Comparison of ENCODE assay signal across 8 cellular contexts in the genomic region with DNA sequence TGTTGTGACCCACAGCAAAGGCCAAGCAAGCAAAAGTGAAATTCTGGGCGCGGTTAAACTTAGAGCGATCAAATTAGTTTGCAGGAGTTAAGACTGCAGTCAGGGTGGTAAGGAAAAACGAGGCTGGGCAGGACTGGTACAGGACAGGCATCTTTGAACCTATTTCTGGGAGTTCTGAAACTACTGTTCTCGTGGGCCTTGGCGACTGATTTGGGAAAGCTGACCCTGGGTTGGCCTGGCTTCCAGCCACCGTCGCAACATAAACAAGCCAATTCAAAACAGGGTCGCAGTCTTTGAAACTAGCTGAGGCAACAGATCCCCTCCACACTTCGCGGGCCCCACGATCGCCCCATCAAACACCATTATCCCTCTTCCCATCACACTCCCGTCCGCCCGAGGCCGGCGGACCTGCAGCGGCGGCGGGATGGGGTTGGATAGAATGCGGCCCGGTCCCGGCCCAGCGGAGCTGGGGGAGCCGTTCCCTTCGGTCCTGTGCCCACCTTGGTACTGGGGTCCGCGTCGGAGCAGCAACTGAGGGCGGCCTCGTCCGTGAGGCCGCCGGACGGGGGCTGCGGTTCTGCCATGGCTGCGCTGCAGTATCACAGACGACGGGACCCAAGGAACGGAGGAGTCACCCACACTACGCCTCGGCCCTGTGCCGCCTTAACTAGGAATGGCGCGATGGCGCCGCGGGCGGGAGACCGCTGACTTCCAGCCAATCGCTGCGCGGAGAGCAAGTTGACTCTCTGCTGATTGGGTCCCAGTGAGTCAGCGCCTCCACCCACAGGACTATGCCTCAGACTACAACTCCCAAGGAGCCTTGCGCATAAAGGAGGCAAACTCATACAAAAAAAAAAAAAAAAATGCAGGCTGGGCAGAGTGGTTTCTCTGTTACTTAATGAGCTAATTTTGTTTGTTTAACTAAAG. TPM values are rescaled to one million over a fixed set of nuclear protein-coding genes. Genes with fewer than 3 reads are reported as not detected.
A peak's percentile ranks its signal among the peaks of the same experiment; 100 is the strongest.
DNase-seq lines count a peak whose midpoint lies in the region; ATAC-seq and TF ChIP-seq lines count a peak whose summit lies in the region.

A gene (minus strand): TSS at position 675 of the 927 bp plus-strand sequence. CDS start 91 bp downstream, at position 584.

- H3K4me1 Mint-ChIP-seq in activated CD4-positive, alpha-beta T cell treated with anti-CD3 and anti-CD28 coated beads, Interleukin-2, amount 10 ng/mL, durations not matched to agents 24 days and 14 days, result peaks cover 41% of the 10 kb centered on the region

- TF ChIP-seq CTCF in BJ (IDR thresholded peaks at IDR 0.05; ENCODE audit: insufficient read depth, low read depth, low read length) (no peak), colonic mucosa (IDR thresholded peaks at IDR 0.05) (no peak)

- H3K9me3 ChIP-seq in colonic mucosa, result no peaks in the 10 kb centered on the region

- H3K9me3 Mint-ChIP-seq in activated CD4-positive, alpha-beta T cell treated with anti-CD3 and anti-CD28 coated beads, Interleukin-2, amount 10 ng/mL, durations not matched to agents 24 days and 14 days, result peaks cover 16% of the 10 kb centered on the region

- peaks cover 7% of the 10 kb centered on the region for H3K27me3 Mint-ChIP-seq in activated CD4-positive, alpha-beta T cell treated with anti-CD3 and anti-CD28 coated beads, Interleukin-2, amount 10 ng/mL, durations not matched to agents 24 days and 14 days

- H3K4me3 ChIP-seq in BJ (ENCODE audit: low read depth, low read length) (peak within 1 kb of the TSS; percentile 70), colonic mucosa (peak within 1 kb of the TSS; percentile 84)

- CTCF ChIA-PET in BJ (lab: Yijun Ruan, JAX), result interaction anchor here (0.6 to 0.7 kb wide), 2 partner anchors 10 to 133 kb away, joined by 3 read pairs; no protein-coding TSS in a partner anchor

- H3K4me1 ChIP-seq in colonic mucosa, result no peaks in the 10 kb centered on the region

- intact Hi-C loops in activated CD4-positive, alpha-beta T cell treated with anti-CD3 and anti-CD28 coated beads, Interleukin-2, amount 10 ng/mL, durations not matched to agents 24 days and 14 days (cut with micrococcal nuclease), result loop anchor here (1.0 kb wide), 3 partner anchors 11 to 884 kb away; a partner anchor contains a TSS
- intact Hi-C loops in colonic mucosa (cut with DNase I), result no loop called here

- H3K9ac ChIP-seq in colonic mucosa (ENCODE audit: low read depth in 2 of 2, low read length in 2 of 2), result peak within 1 kb of the TSS; percentile 81

- H3K27ac ChIP-seq in colonic mucosa, result peak within 1 kb of the TSS; percentile 91

- H3K36me3 ChIP-seq in BJ (ENCODE audit: control insufficient read depth, insufficient read depth, low read length) (no peaks in the 10 kb centered on the region), colonic mucosa (no peaks in the 10 kb centered on the region)

- peaks cover 41% of the 10 kb centered on the region for H3K36me3 Mint-ChIP-seq in activated CD4-positive, alpha-beta T cell treated with anti-CD3 and anti-CD28 coated beads, Interleukin-2, amount 10 ng/mL, durations not matched to agents 24 days and 14 days (ENCODE audit: low read depth)

- POLR2A ChIA-PET in BJ (lab: Charles Lee), result interaction anchor here (0.6 to 0.7 kb wide), 3 partner anchors 26 to 1412 kb away, joined by 6 to 8 read pairs (median 6); no protein-coding TSS in a partner anchor

- ATAC-seq in GM19324 (IDR thresholded peaks at IDR 0.05; ENCODE audit: low FRiP score, unreplicated experiment) (peak; percentile 99), HG03469 (IDR thresholded peaks at IDR 0.05; ENCODE audit: unreplicated experiment) (peak; percentile 97)

- peak within 1 kb of the TSS; percentile 96 for H3K4me3 Mint-ChIP-seq in activated CD4-positive, alpha-beta T cell treated with anti-CD3 and anti-CD28 coated beads, Interleukin-2, amount 10 ng/mL, durations not matched to agents 24 days and 14 days

- peak; percentile 97 for DNase-seq in BJ (ENCODE audit: low read depth)
- peak; percentile 95 for DNase-seq in NCI-H526 treated with DMSO at 0.1 percent for 48 hours (lab: John Stamatoyannopoulos, UW)
- DNase-seq in activated CD4-positive, alpha-beta T cell treated with anti-CD3 and anti-CD28 coated beads, Interleukin-2, amount 10 ng/mL, durations not matched to agents 24 days and 14 days, result peak; percentile 99
- DNase-seq in colonic mucosa, result peak; percentile 97
- DNase-seq in kidney tubule cell (ENCODE audit: low spot score), result peak; percentile 98
- DNase-seq in stimulated activated CD4-positive, alpha-beta T cell treated with anti-CD3 and anti-CD28 coated beads, Interleukin-1b, Interleukin-23, amount 100 ng/mL, for 24 hours (ENCODE audit: low read depth in 4 of 4, low spot score in 1 of 4), result peak; percentile 76 to 94 (median 90)

- H3K27me3 ChIP-seq in BJ (ENCODE audit: control insufficient read depth, insufficient read depth, low read length), result no peaks in the 10 kb centered on the region; the same call in 1 of the 2 replicates
- no peaks in the 10 kb centered on the region for H3K27me3 ChIP-seq in colonic mucosa

- peak within 1 kb of the TSS; percentile 93 for H3K27ac Mint-ChIP-seq in activated CD4-positive, alpha-beta T cell treated with anti-CD3 and anti-CD28 coated beads, Interleukin-2, amount 10 ng/mL, durations not matched to agents 24 days and 14 days

RNA-seq across cellular contexts. Expression of the gene that starts here (rescaled TPM):
- polyA plus RNA-seq in BJ (2011; rRNA removed), result 41.9 and 82.3 TPM in 2 replicates
- polyA minus RNA-seq in BJ (2011; rRNA and poly(A)+ RNA removed), result 10.7 and 10.9 TPM in 2 replicates
- 124 and 127 TPM in 2 replicates for total RNA-seq in activated CD4-positive, alpha-beta T cell treated with anti-CD3 and anti-CD28 coated beads, Interleukin-2, amount 10 ng/mL, durations not matched to agents 24 days and 14 days
- 10 to 100 TPM; 68.7 to 70.8 TPM for total RNA-seq in colonic mucosa

Comparison
In these comparisons a context has a peak if more than half of its experiments do, and no peak if none do; other contexts are left out.
1. Peak in every context shown above with its lines: DNase-seq, ATAC-seq, H3K4me3 ChIP-seq and H3K27ac ChIP-seq.